14 cellular contexts compared by ENCODE assay signal in genomic region chr20:11467436-11467835, GRCh38.
A peak's percentile ranks its signal among the peaks of the same experiment; 100 is the strongest.
DNase-seq lines count a peak whose midpoint lies in the region.
"Had no signal": no experiment of that assay in that cellular context is flagged by ENCODE, and none has a peak within 500 bp of the region (broad histone marks: within the 10 kb centered on the region; RNA-seq: fewer than 3 reads in every experiment).

No MANE protein-coding gene starts in this region.

- peak; percentile 12 for DNase-seq in EL
- peak; percentile 61 for DNase-seq in M059J (ENCODE audit: low read depth)
- peak; percentile 35 for DNase-seq in SW480 (ENCODE audit: low spot score)
- DNase-seq in myocyte (ENCODE audit: low read depth), result peak; percentile 45
- DNase-seq in NCI-H187 treated with DMSO at 0.1 percent for 48 hours (lab: John Stamatoyannopoulos, UW), result no peak
- no peak for DNase-seq in RKO (ENCODE audit: low spot score)
- no peak for DNase-seq in activated CD4-positive, alpha-beta T cell treated with anti-CD3 and anti-CD28 coated beads for 4 hours
- no peak for DNase-seq in hepatic stellate cell (ENCODE audit: low spot score)
- DNase-seq: CD4-positive, alpha-beta memory T cell; DMS153; DMS79 treated with DMSO at 0.1 percent for 48 hours; GF-D8; GM23248; H7 had no signal

Comparison
In these comparisons a context has a peak if more than half of its experiments do, and no peak if none do; other contexts are left out.
1. DNase-seq: peak in EL (single experiment), M059J (single experiment), SW480 (single experiment) and myocyte (single experiment); none in NCI-H187 treated with DMSO at 0.1 percent for 48 hours (single experiment), RKO (single experiment), activated CD4-positive, alpha-beta T cell treated with anti-CD3 and anti-CD28 coated beads for 4 hours (0 of 2) and hepatic stellate cell (single experiment).